In the genomic region with DNA sequence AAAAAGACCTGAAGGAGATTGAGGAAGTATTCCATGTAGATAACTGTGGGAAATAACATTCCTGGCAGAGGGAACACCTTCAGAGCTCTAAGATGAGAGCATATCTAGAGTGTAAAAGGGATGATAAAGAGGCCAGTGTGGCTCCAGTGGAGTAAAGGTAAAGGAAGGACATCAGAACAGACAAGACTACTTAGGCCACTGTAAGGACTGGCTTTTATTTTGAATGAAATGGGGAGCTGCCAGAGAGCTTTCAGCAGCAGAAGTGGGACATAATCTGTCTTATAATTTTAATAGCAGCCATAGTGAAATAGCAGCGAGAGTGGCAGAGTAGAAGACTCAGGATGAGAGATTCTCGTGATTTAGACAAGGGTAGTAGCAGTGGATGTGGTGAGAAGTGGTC, we compare ENCODE assay signal across 31 cellular contexts.
"Had no signal": no experiment of that assay in that cellular context is flagged by ENCODE, and none has a peak within 500 bp of the region (broad histone marks: within the 10 kb centered on the region; RNA-seq: fewer than 3 reads in every experiment).

No MANE protein-coding gene starts in this region.

- DNase-seq: activated CD4-positive, alpha-beta T cell treated with anti-CD3 and anti-CD28 coated beads for 4 hours; activated CD4-positive, alpha-beta T cell treated with anti-CD3 and anti-CD28 coated beads, Interleukin-2, amount 50 U/mL, for 48 hours; activated CD8-positive, alpha-beta memory T cell treated with anti-CD3 and anti-CD28 coated beads for 24 hours; activated effector memory CD4-positive, alpha-beta T cell treated with Interleukin-2 at 50 U/mL for 16 hours; activated naive CD4-positive, alpha-beta T cell treated with Interleukin-2 at 50 U/mL for 16 hours; activated naive CD8-positive, alpha-beta T cell treated with anti-CD3 and anti-CD28 coated beads, Interleukin-2, amount 10 ng/mL, durations not matched to agents 7 days and 5 days; amniotic stem cell; cerebellar nuclear complex; colonic mucosa; dorsolateral prefrontal cortex; foreskin fibroblast; head of caudate nucleus; hypothalamus; immature natural killer cell; kidney; left colon; nucleus accumbens; pancreas; retina; sigmoid colon; stimulated activated CD4-positive, alpha-beta T cell treated with anti-CD3 and anti-CD28 coated beads, Interleukin-1b, Interleukin-23, amount 100 ng/mL, for 48 hours; stimulated activated CD4-positive, alpha-beta T cell treated with anti-CD3 and anti-CD28 coated beads, Interleukin-4, amount 100 ng/mL, for 4 hours; stimulated activated CD8-positive, alpha-beta memory T cell treated with anti-CD3 and anti-CD28 coated beads, Interleukin-4, amount 100 ng/mL, for 48 hours; stimulated activated naive B cell treated with anti-CD40 and anti-IgM and Interleukin-4, amounts not matched to agents 10 μg/mL and 1 μg/mL and 100 μg/mL, for 72 hours; stomach; T-helper 1 cell; upper lobe of right lung had no signal

- H3K27ac Mint-ChIP-seq: activated naive CD8-positive, alpha-beta T cell treated with anti-CD3 and anti-CD28 coated beads, Interleukin-2, amount 10 ng/mL, durations not matched to agents 7 days and 5 days; immature natural killer cell; nephron; stimulated activated naive B cell treated with anti-CD40 and anti-IgM and Interleukin-4, amounts not matched to agents 10 μg/mL and 1 μg/mL and 100 μg/mL, for 72 hours had no signal

- H3K27me3 Mint-ChIP-seq: activated naive CD8-positive, alpha-beta T cell treated with anti-CD3 and anti-CD28 coated beads, Interleukin-2, amount 10 ng/mL, durations not matched to agents 7 days and 5 days; stimulated activated naive B cell treated with anti-CD40 and anti-IgM and Interleukin-4, amounts not matched to agents 10 μg/mL and 1 μg/mL and 100 μg/mL, for 72 hours had no signal

- H3K9me3 Mint-ChIP-seq: activated naive CD8-positive, alpha-beta T cell treated with anti-CD3 and anti-CD28 coated beads, Interleukin-2, amount 10 ng/mL, durations not matched to agents 7 days and 5 days; nephron; stimulated activated naive B cell treated with anti-CD40 and anti-IgM and Interleukin-4, amounts not matched to agents 10 μg/mL and 1 μg/mL and 100 μg/mL, for 72 hours had no signal

- H3K9me3 ChIP-seq: colonic mucosa, pancreas, prostate gland, sigmoid colon, stomach, thyroid gland, upper lobe of right lung had no signal

- H3K36me3 ChIP-seq: colonic mucosa, pancreas, prostate gland, sigmoid colon, stomach, thyroid gland, upper lobe of right lung had no signal

- H3K4me1 Mint-ChIP-seq: immature natural killer cell had no signal

- H3K4me1 ChIP-seq: colonic mucosa, pancreas, prostate gland, sigmoid colon, upper lobe of right lung had no signal

- H3K27ac ChIP-seq: colonic mucosa, dorsolateral prefrontal cortex, pancreas, prostate gland, sigmoid colon, upper lobe of right lung had no signal

- H3K4me3 ChIP-seq: colonic mucosa, dorsolateral prefrontal cortex, pancreas, prostate gland, sigmoid colon, smooth muscle cell, stomach, thyroid gland, upper lobe of right lung had no signal

- H3K4me3 Mint-ChIP-seq: activated naive CD8-positive, alpha-beta T cell treated with anti-CD3 and anti-CD28 coated beads, Interleukin-2, amount 10 ng/mL, durations not matched to agents 7 days and 5 days; immature natural killer cell; nephron; stimulated activated naive B cell treated with anti-CD40 and anti-IgM and Interleukin-4, amounts not matched to agents 10 μg/mL and 1 μg/mL and 100 μg/mL, for 72 hours had no signal

- ATAC-seq: left colon; pancreas; stimulated activated naive B cell treated with anti-CD40 and anti-IgM and Interleukin-4, amounts not matched to agents 10 μg/mL and 1 μg/mL and 100 μg/mL, for 72 hours; upper lobe of right lung had no signal
